Comparison of ENCODE assay signal across 6 cellular contexts in the genomic region with DNA sequence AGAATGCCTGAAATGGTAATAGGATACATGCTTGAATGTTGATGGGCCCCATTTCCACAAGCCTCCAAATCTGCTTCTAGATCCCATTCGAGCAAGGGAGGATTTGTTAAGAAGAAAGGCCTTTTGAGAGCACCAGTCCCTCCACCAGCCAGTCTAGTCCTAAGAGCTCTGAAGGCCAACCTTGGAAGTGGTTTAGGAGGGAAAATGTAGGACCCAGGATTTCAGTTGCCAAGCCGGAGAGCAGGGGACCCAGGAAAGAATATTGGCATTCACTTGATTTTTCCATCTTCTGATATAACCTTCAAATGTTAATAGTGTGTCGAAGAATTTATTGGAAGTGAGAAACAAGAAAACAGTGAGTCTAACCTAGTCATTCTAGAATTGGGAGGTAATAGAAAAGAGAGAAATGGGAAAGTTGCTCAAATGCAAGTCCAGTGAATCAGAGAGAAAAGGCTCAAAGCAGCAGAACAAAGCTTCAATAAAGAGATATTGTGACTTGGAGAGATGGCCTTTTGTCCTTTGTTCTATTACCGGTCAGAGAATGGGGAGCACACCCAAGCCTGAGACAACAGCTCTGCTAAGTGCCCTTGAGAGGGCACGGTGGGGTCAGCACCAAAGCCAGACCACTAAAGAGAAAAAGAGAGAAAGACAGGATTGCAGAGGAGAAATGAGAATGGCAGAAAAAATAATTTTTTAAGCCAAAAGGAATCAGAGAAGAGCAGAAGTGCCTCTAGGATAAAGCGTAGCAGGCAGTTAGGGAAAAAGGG.
DNase-seq lines count a peak whose midpoint lies in the region.
"Not testable (repeated sequence)": the region's sequence is repeated elsewhere in the genome, so short reads cannot be mapped to it uniquely, and the experiment has no call there.

No MANE protein-coding gene starts in this region.

- DNase-seq in head of caudate nucleus (peak in 36 of 42 donors; percentile 3 to 68 (median 29)), nucleus accumbens (lab: John Stamatoyannopoulos, UW) (peak in 31 of 56 donors; percentile 1 to 46 (median 7)), substantia nigra (lab: John Stamatoyannopoulos, UW) (peak in 23 of 49 donors; percentile 1 to 63 (median 10))

- intact Hi-C loops in head of caudate nucleus (cut with DNase I) = not testable (repeated sequence)

- not testable (repeated sequence) for H3K27me3 ChIP-seq in layer of hippocampus (ENCODE audit: control insufficient read depth, insufficient read depth, low read length)

- H3K27ac ChIP-seq in angular gyrus (ENCODE audit: low read depth, low read length) = peak overlapping the region; percentile 94
- H3K27ac ChIP-seq in cingulate gyrus (ENCODE audit: low read depth, low read length) = peak overlapping the region; percentile 95
- peak overlapping the region; percentile 71 for H3K27ac ChIP-seq in layer of hippocampus (ENCODE audit: low read depth, low read length)
- H3K27ac ChIP-seq in substantia nigra (ENCODE audit: low read depth, low read length, poor library complexity, severe bottlenecking) = peak overlapping the region; percentile 94
